Comparison of ENCODE assay signal across 8 cellular contexts in the genomic region with DNA sequence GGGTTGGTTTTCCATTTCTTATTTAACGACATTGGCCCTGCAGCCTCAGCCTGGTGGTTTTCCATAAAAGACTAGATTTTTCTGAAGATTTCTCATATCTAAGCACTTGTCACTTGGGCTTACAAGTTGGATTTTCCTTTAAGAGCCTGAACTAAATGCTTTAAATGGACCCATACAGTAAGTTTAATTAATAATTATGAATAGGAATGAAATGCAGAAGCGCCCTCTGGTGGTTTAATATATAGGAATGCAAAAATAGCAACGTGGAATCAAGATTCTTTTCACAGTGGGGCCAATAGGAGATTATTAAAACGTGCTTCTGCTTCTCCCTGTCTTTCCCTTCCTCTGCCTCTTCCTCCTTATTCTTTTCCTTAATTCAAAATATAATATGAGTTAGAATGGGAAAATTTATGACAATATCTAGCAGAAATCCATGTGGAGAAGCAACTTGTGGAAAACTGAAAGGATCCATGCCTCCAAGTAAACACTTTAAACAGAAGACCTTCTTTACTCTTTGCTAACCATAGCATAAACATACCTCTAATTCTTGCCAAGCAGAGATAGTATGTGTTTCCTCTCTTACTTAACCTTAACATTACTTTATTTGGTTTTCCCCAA.
DNase-seq lines count a peak whose midpoint lies in the region; ATAC-seq and TF ChIP-seq lines count a peak whose summit lies in the region.

No MANE protein-coding gene starts in this region.

- H3K9me2 ChIP-seq in MM.1S (replicated peaks; ENCODE audit: insufficient read depth, low read length), result no peaks in the 10 kb centered on the region

- H3K36me3 ChIP-seq in MM.1S (replicated peaks; ENCODE audit: insufficient read depth, low read length), result no peaks in the 10 kb centered on the region
- H3K36me3 ChIP-seq in adipocyte (ENCODE audit: control insufficient read depth, insufficient read depth, low read length, severe bottlenecking), result no peaks in the 10 kb centered on the region
- H3K36me3 ChIP-seq in kidney epithelial cell (ENCODE audit: control insufficient read depth, insufficient read depth, low read length), result no peaks in the 10 kb centered on the region

- no peaks in the 10 kb centered on the region for H3K9me3 ChIP-seq in MM.1S (replicated peaks; ENCODE audit: insufficient read depth, low read length)
- H3K9me3 ChIP-seq in adipocyte (ENCODE audit: control insufficient read depth, low read length), result no peaks in the 10 kb centered on the region

- no peak overlapping the region for H3K27ac ChIP-seq in MM.1S (ENCODE audit: low read length)

- H3K4me1 ChIP-seq in MM.1S (ENCODE audit: low read length), result no peaks in the 10 kb centered on the region
- H3K4me1 ChIP-seq in adipocyte (ENCODE audit: control insufficient read depth, insufficient read depth, low read length), result no peaks in the 10 kb centered on the region

- no peak for DNase-seq in GM12864 (ENCODE audit: low read depth)
- DNase-seq in MM.1S, result peak; percentile 19
- peak; percentile 34 for DNase-seq in adipocyte (ENCODE audit: low read depth)
- DNase-seq in kidney epithelial cell (ENCODE audit: low read depth), result no peak
- DNase-seq in T1000 (lab: John Stamatoyannopoulos, UW), result no peak
- DNase-seq in activated CD4-positive, CD25-positive, alpha-beta regulatory T cell (lab: John Stamatoyannopoulos, UW), result no peak

- ATAC-seq in HG03442 (IDR thresholded peaks at IDR 0.05; ENCODE audit: unreplicated experiment), result no peak
- ATAC-seq in GM18519 (IDR thresholded peaks at IDR 0.05; ENCODE audit: low FRiP score, unreplicated experiment), result no peak

- TF ChIP-seq CTCF in GM12864 (IDR thresholded peaks at IDR 0.05; ENCODE audit: low read depth, low read length, missing control alignments), result peak; percentile 35
- TF ChIP-seq CTCF in MM.1S (IDR thresholded peaks at IDR 0.05; ENCODE audit: low read length), result peak; percentile 42
- TF ChIP-seq CTCF in kidney epithelial cell (IDR thresholded peaks at IDR 0.05; ENCODE audit: insufficient read depth, low read length, poor library complexity, severe bottlenecking), result peak; percentile 35

- H3K4me3 ChIP-seq in GM12864 (ENCODE audit: low read depth, low read length) (no peak overlapping the region), MM.1S (ENCODE audit: low read length) (no peak overlapping the region), adipocyte (ENCODE audit: low read length) (no peak overlapping the region), kidney epithelial cell (ENCODE audit: low read depth, low read length) (no peak overlapping the region)

- no peaks in the 10 kb centered on the region for H3K79me2 ChIP-seq in MM.1S (ENCODE audit: low read length)

- H3K27me3 ChIP-seq in MM.1S (replicated peaks; ENCODE audit: insufficient read depth, low read length), result no peaks in the 10 kb centered on the region
- no peaks in the 10 kb centered on the region for H3K27me3 ChIP-seq in adipocyte (replicated peaks; ENCODE audit: control insufficient read depth, insufficient read depth, low read length)
- no peaks in the 10 kb centered on the region for H3K27me3 ChIP-seq in kidney epithelial cell (ENCODE audit: control insufficient read depth, insufficient read depth, low read length)

- no peak overlapping the region for H3K9ac ChIP-seq in MM.1S (ENCODE audit: low read length)
- no peak overlapping the region for H3K9ac ChIP-seq in adipocyte (ENCODE audit: low read length)

- no peak overlapping the region for H3K4me2 ChIP-seq in MM.1S (ENCODE audit: low read depth, low read length)

- no peaks in the 10 kb centered on the region for H4K20me1 ChIP-seq in MM.1S (ENCODE audit: insufficient read depth, low read length)

- no peaks in the 10 kb centered on the region for H3F3A ChIP-seq in MM.1S (ENCODE audit: insufficient read depth, low read length)

- no peak overlapping the region for H2AFZ ChIP-seq in MM.1S (ENCODE audit: low read length)

Comparison
In these comparisons a context has a peak if more than half of its experiments do, and no peak if none do; other contexts are left out.
1. DNase-seq: peak in MM.1S (single experiment) and adipocyte (single experiment); none in GM12864 (single experiment), kidney epithelial cell (single experiment), T1000 (single experiment) and activated CD4-positive, CD25-positive, alpha-beta regulatory T cell (0 of 4).
2. Peak in every context shown above with its lines, with median percentiles within 50 percentile points of each other: CTCF ChIP-seq.